In the genomic region with DNA sequence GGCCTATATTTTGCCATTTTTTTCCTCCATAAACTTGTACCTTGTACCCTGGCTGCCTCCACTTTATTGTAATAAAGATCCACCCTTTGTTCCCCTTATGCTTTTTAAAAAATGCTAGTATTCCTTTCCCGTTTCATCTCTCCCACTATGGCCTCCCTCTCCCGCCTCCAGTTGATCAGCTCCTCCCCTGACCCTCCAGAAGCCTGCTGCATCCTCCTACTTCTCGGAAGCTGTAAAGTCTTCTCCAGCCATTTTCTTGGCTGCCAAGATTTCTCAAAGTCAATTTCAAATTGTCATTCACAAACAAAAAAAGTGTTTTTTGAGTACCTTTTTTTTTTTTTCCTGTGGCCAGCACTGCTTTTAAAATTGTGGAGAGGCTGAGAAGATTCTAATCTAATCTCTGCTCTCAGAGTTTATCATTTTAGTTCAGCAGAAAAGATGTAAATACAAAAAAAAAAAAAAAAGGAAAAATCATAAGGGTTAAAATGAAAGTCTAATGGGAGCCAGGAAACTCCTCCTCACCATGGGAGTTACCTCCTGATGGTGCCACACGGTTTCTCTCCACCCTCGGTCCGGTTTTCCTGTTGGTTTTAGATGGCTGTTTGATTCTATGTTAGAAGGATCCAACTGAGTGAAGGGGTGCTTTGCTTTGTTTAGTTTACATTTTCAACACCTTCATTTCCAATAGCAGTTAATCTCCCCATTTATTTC, we compare ENCODE assay signal across 15 cellular contexts.
DNase-seq lines count a peak whose midpoint lies in the region; ATAC-seq and TF ChIP-seq lines count a peak whose summit lies in the region.
"Had no signal": no experiment of that assay in that cellular context is flagged by ENCODE, and none has a peak within 500 bp of the region (broad histone marks: within the 10 kb centered on the region; RNA-seq: fewer than 3 reads in every experiment).

No MANE protein-coding gene starts in this region.

- H3K9me3 Mint-ChIP-seq in type B pancreatic cell: peaks cover 5% of the 10 kb centered on the region
- H3K9me3 Mint-ChIP-seq: H9; naive thymus-derived CD4-positive, alpha-beta T cell had no signal

- H3K27ac Mint-ChIP-seq in type B pancreatic cell: no peak overlapping the region
- H3K27ac Mint-ChIP-seq: activated naive CD8-positive, alpha-beta T cell; H9; naive thymus-derived CD4-positive, alpha-beta T cell had no signal

- intact Hi-C loops in left cardiac atrium (cut with DNase I): no loop called here
- intact Hi-C loops in cardiac septum (cut with DNase I): no loop called here

- H3K4me1 Mint-ChIP-seq in type B pancreatic cell (ENCODE audit: unreplicated experiment): peaks cover 11% of the 10 kb centered on the region

- no peak overlapping the region for H3K4me3 Mint-ChIP-seq in type B pancreatic cell
- H3K4me3 Mint-ChIP-seq: activated naive CD8-positive, alpha-beta T cell; H9; naive thymus-derived CD4-positive, alpha-beta T cell had no signal

- ATAC-seq in left cardiac atrium: no peak
- ATAC-seq in HG03432 (IDR thresholded peaks at IDR 0.05; ENCODE audit: unreplicated experiment): no peak
- no peak for ATAC-seq in GM18867 (IDR thresholded peaks at IDR 0.05; ENCODE audit: unreplicated experiment)
- ATAC-seq: activated CD4-positive, CD25-positive, alpha-beta regulatory T cell treated with anti-CD3 and anti-CD28 coated beads, Interleukin-2, amount 50 U/mL, for 24 hours; naive thymus-derived CD4-positive, alpha-beta T cell had no signal

- TF ChIP-seq CTCF in type B pancreatic cell (conservative IDR thresholded peaks at IDR 0.05): no peak

- DNase-seq in left cardiac atrium (peak; percentile 30), cardiac septum (ENCODE audit: low spot score) (no peak), T47D (ENCODE audit: low read depth in 1 of 2, low spot score in 1 of 2) (peak; percentile 20 to 73), lung microvascular endothelial cell (ENCODE audit: low read depth in 2 of 2) (peak; percentile 44 to 74), type B pancreatic cell (ENCODE audit: extremely low spot score, unreplicated experiment) (no peak)
- DNase-seq in stimulated activated CD4-positive, alpha-beta T cell treated with anti-CD3 and anti-CD28 coated beads, Interleukin-1b, Interleukin-23, amount 100 ng/mL, for 48 hours: no peak
- DNase-seq: activated CD8-positive, alpha-beta memory T cell treated with anti-CD3 and anti-CD28 coated beads, Interleukin-2, amount 50 U/mL, for 48 hours; H9; naive thymus-derived CD4-positive, alpha-beta T cell; stimulated activated CD4-positive, alpha-beta T cell treated with anti-CD3 and anti-CD28 coated beads, Interleukin-4, amount 100 ng/mL, for 24 hours; uterus had no signal

- in situ Hi-C loops in T47D (cut with HindIII; ENCODE audit: low pct_unique_long_range_greater_than_20kb, low sequenced_read_pairs): no loop called here

- no peaks in the 10 kb centered on the region for H3K36me3 Mint-ChIP-seq in type B pancreatic cell
- H3K36me3 Mint-ChIP-seq: activated naive CD8-positive, alpha-beta T cell; naive thymus-derived CD4-positive, alpha-beta T cell had no signal

- H3K27me3 Mint-ChIP-seq in type B pancreatic cell: no peaks in the 10 kb centered on the region

Comparison
In these comparisons a context has a peak if more than half of its experiments do, and no peak if none do; other contexts are left out.
1. DNase-seq: peak in left cardiac atrium (single experiment), T47D (2 of 2) and lung microvascular endothelial cell (2 of 2); none in cardiac septum (single experiment), type B pancreatic cell (single experiment) and stimulated activated CD4-positive, alpha-beta T cell treated with anti-CD3 and anti-CD28 coated beads, Interleukin-1b, Interleukin-23, amount 100 ng/mL, for 48 hours (single experiment).